Comparison of ENCODE assay signal across 8 cellular contexts in the genomic region with DNA sequence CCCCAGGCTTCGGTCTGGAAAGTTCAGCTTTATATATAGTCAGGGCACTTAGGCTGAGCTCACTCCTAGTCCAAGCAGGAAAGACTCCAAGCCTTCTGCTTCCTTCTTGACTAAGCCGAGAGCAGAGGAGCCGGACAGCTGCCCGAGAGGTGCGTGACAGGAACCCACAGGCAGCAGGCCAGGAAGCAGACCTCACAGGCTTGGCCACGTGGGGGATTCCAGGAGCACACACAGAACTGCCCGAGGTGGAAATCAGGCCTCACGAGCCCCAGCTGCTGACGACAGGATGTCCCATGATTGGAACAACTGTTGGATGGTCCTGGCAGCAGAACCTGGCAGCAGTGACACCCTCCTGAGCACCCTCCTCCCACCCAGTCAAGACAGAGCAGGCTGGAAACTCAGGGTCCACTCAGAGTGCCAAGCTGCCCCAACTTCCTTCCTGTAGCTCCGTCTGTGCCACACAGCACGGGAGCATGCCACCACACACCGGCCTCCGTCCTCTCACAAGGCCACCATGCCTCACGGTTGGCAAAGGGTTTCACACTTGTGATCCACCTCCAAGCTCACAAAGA. TPM values are rescaled to one million over a fixed set of nuclear protein-coding genes. Genes with fewer than 3 reads are reported as not detected.
DNase-seq lines count a peak whose midpoint lies in the region; ATAC-seq and TF ChIP-seq lines count a peak whose summit lies in the region.

No MANE protein-coding gene starts in this region.

- intact Hi-C loops in right cardiac atrium (cut with DNase I): no loop called here
- intact Hi-C loops in stomach (cut with DNase I; ENCODE audit: low total_unique reads): no loop called here

- H3K9me3 Mint-ChIP-seq in activated naive CD8-positive, alpha-beta T cell treated with anti-CD3 and anti-CD28 coated beads for 36 hours: no peaks in the 10 kb centered on the region

- peak overlapping the region; percentile 69 to 100 (median 82); a peak in 21 of 22 replicates for H3K27ac ChIP-seq in BLaER1 treated with 17β-estradiol and CSF1 and Interleukin-3, amounts not matched to agents 10 nM and 100 nM
- H3K27ac ChIP-seq in right cardiac atrium (ENCODE audit: low read length) (peak overlapping the region; percentile 92), stomach (peak overlapping the region; percentile 53 to 95 (median 83))

- H4K20me1 ChIP-seq in BLaER1 treated with 17β-estradiol and CSF1 and Interleukin-3, amounts not matched to agents 10 nM and 100 nM: no peaks in the 10 kb centered on the region

- H3K9ac ChIP-seq in BLaER1 treated with 17β-estradiol and CSF1 and Interleukin-3, amounts not matched to agents 10 nM and 100 nM: peak overlapping the region; percentile 52 to 74 (median 63); a peak in 21 of 22 replicates

- ATAC-seq in right cardiac atrium: peak; percentile 72 to 74
- ATAC-seq in HG02970 (IDR thresholded peaks at IDR 0.05; ENCODE audit: low FRiP score, unreplicated experiment): no peak

- no peaks in the 10 kb centered on the region for H3K36me3 ChIP-seq in BLaER1 treated with 17β-estradiol and CSF1 and Interleukin-3, amounts not matched to agents 10 nM and 100 nM
- H3K36me3 ChIP-seq in stomach: no peaks in the 10 kb centered on the region

- H3K4me3 ChIP-seq in BLaER1 treated with 17β-estradiol and CSF1 and Interleukin-3, amounts not matched to agents 10 nM and 100 nM: peak overlapping the region in 3 of 10 experiments; percentile 6 to 13 (median 12); a peak in 3 of 20 replicates
- peak overlapping the region; percentile 23 for H3K4me3 ChIP-seq in Jurkat, Clone E6-1 (ENCODE audit: low read length)
- H3K4me3 ChIP-seq in right cardiac atrium (ENCODE audit: low read length): no peak overlapping the region
- H3K4me3 ChIP-seq in stomach: no peak overlapping the region

- H3K4me1 ChIP-seq in BLaER1 treated with 17β-estradiol and CSF1 and Interleukin-3, amounts not matched to agents 10 nM and 100 nM: peaks cover 87 to 96% (median 94%) of the 10 kb centered on the region in 10 experiments
- H3K4me1 ChIP-seq in right cardiac atrium (ENCODE audit: control insufficient read depth, insufficient read depth, low read length) (peaks cover 16% of the 10 kb centered on the region), stomach (peaks cover 30 to 87% (median 73%) of the 10 kb centered on the region in 4 donors)

- H3K27ac Mint-ChIP-seq in activated naive CD8-positive, alpha-beta T cell treated with anti-CD3 and anti-CD28 coated beads for 36 hours: peak overlapping the region; percentile 81

- TF ChIP-seq EP300 in stomach (IDR thresholded peaks at IDR 0.05): peak; percentile 7

- WGBS in right cardiac atrium: 31% methylated on average over 14 of the region's 14 CpGs
- 41 to 56% (median 53%) methylated on average over 13 to 14 of the region's 14 CpGs for WGBS in stomach, 5 donors

- peaks cover 3% of the 10 kb centered on the region for H3K36me3 Mint-ChIP-seq in activated naive CD8-positive, alpha-beta T cell treated with anti-CD3 and anti-CD28 coated beads for 36 hours

- H3K4me2 ChIP-seq in BLaER1 treated with 17β-estradiol and CSF1 and Interleukin-3, amounts not matched to agents 10 nM and 100 nM: peak overlapping the region; percentile 77 to 95 (median 86)

- DNase-seq in Jurkat, Clone E6-1 (ENCODE audit: low read depth, low spot score): peak; percentile 39
- peak; percentile 60 for DNase-seq in activated naive CD8-positive, alpha-beta T cell treated with anti-CD3 and anti-CD28 coated beads for 36 hours
- DNase-seq in right cardiac atrium: peak; percentile 84 to 90 (median 89)
- DNase-seq in stomach: peak; percentile 79
- no peak for DNase-seq in NCI-H2171 treated with DMSO at 0.1 percent for 48 hours (lab: John Stamatoyannopoulos, UW)
- no peak for DNase-seq in T1000 (lab: John Stamatoyannopoulos, UW)

- peaks cover 54% of the 10 kb centered on the region for H3K4me1 Mint-ChIP-seq in activated naive CD8-positive, alpha-beta T cell treated with anti-CD3 and anti-CD28 coated beads for 36 hours

- TF ChIP-seq POLR2A in stomach (IDR thresholded peaks at IDR 0.05): no peak

- no peaks in the 10 kb centered on the region for H3K27me3 Mint-ChIP-seq in activated naive CD8-positive, alpha-beta T cell treated with anti-CD3 and anti-CD28 coated beads for 36 hours

- H3K4me3 Mint-ChIP-seq in activated naive CD8-positive, alpha-beta T cell treated with anti-CD3 and anti-CD28 coated beads for 36 hours: peak overlapping the region; percentile 14

- H3K27me3 ChIP-seq in BLaER1 treated with 17β-estradiol and CSF1 and Interleukin-3, amounts not matched to agents 10 nM and 100 nM: no peaks in the 10 kb centered on the region
- H3K27me3 ChIP-seq in right cardiac atrium (ENCODE audit: control insufficient read depth, insufficient read depth) (no peaks in the 10 kb centered on the region), stomach (no peaks in the 10 kb centered on the region)

- no peak for TF ChIP-seq CTCF in stomach (IDR thresholded peaks at IDR 0.05)

- H3K9me3 ChIP-seq in BLaER1 treated with 17β-estradiol and CSF1 and Interleukin-3, amounts not matched to agents 10 nM and 100 nM (replicated peaks in 1 of 11): no peaks in the 10 kb centered on the region
- H3K9me3 ChIP-seq in right cardiac atrium (ENCODE audit: control insufficient read depth, low read length) (no peaks in the 10 kb centered on the region), stomach (no peaks in the 10 kb centered on the region)

RNA-seq across cellular contexts. Expression of gene PLA2G6, which starts 5.4 kb away (rescaled TPM):
- 48.9 TPM for polyA plus RNA-seq in Jurkat, Clone E6-1 (2012; ENCODE audit: insufficient read depth, insufficient read length)
- total RNA-seq in activated naive CD8-positive, alpha-beta T cell treated with anti-CD3 and anti-CD28 coated beads for 36 hours: 10 to 100 TPM; 31.5 to 32.2 TPM
- total RNA-seq in right cardiac atrium: 10 to 100 TPM; 16.0 to 25.2 (median 17.6) TPM
- polyA plus RNA-seq in right cardiac atrium: 16.0 TPM
- total RNA-seq in stomach: 10 to 100 TPM; 24.0 to 68.3 (median 30.0) TPM
- 10 to 100 TPM in 2 of 3 donors, 1 to 10 TPM in 1; 6.0 to 24.8 (median 11.8) TPM for polyA plus RNA-seq in stomach

RNA-seq across cellular contexts. Expression of gene MAFF, which starts 25.5 kb away (rescaled TPM):
- 2.6 TPM for polyA plus RNA-seq in Jurkat, Clone E6-1 (2012; ENCODE audit: insufficient read depth, insufficient read length)
- total RNA-seq in activated naive CD8-positive, alpha-beta T cell treated with anti-CD3 and anti-CD28 coated beads for 36 hours: 1 to 10 TPM; 8.5 to 8.6 TPM
- 10 to 100 TPM in 1 of 4 donors, 1 to 10 TPM in 3; 4.8 to 13.7 (median 7.1) TPM for total RNA-seq in right cardiac atrium
- 20.5 TPM for polyA plus RNA-seq in right cardiac atrium
- 100 to 1,000 TPM in 2 of 5 donors, 10 to 100 TPM in 1, 1 to 10 TPM in 1, under 1 TPM in 1; 0.58 to 130 (median 58.9) TPM for total RNA-seq in stomach
- 10 to 100 TPM; 16.0 to 65.7 (median 35.7) TPM for polyA plus RNA-seq in stomach

Comparison
In these comparisons a context has a peak if more than half of its experiments do, and no peak if none do; other contexts are left out.
1. DNase-seq: peak in Jurkat, Clone E6-1 (single experiment), activated naive CD8-positive, alpha-beta T cell treated with anti-CD3 and anti-CD28 coated beads for 36 hours (single experiment), right cardiac atrium (3 of 3) and stomach (single experiment); none in NCI-H2171 treated with DMSO at 0.1 percent for 48 hours (single experiment) and T1000 (single experiment).
2. Peak in every context shown above with its lines, with median percentiles within 50 percentile points of each other: H3K27ac ChIP-seq.